Comparison of ENCODE assay signal across 8 cellular contexts in genomic region chr7:36784991-36785940, GRCh38.
DNase-seq lines count a peak whose midpoint lies in the region; ATAC-seq, FAIRE-seq and TF ChIP-seq lines count a peak whose summit lies in the region.

No MANE protein-coding gene starts in this region.

- no peak overlapping the region for H3K56ac ChIP-seq in H1 (replicated peaks; ENCODE audit: insufficient read length, low read depth, low read length)

- H2BK15ac ChIP-seq in H1 (ENCODE audit: low read length), result peak overlapping the region; percentile 31; the same call in 1 of the 2 replicates

- no peak overlapping the region for H2AK5ac ChIP-seq in H1 (ENCODE audit: low read depth, low read length)

- H3K9ac ChIP-seq in H1 (replicated peaks in 1 of 4; ENCODE audit: extremely low read depth in 1 of 4, low read depth in 3 of 4, low read length in 3 of 4) (no peak overlapping the region), endodermal cell (ENCODE audit: extremely low read depth, low read length, poor library complexity, severe bottlenecking) (no peak overlapping the region)

- H3K23me2 ChIP-seq in H1 (ENCODE audit: low read depth, low read length), result no peaks in the 10 kb centered on the region

- peak; percentile 4 for DNase-seq in activated CD4-positive, CD25-positive, alpha-beta regulatory T cell treated with anti-CD3 and anti-CD28 coated beads, Interleukin-2, amount 50 U/mL, for 16 hours (ENCODE audit: low read depth, low spot score)
- no peak for DNase-seq in activated CD4-positive, CD25-positive, alpha-beta regulatory T cell treated with anti-CD3 and anti-CD28 coated beads, Interleukin-2, amount 50 U/mL, for 72 hours
- DNase-seq in activated CD4-positive, alpha-beta T cell treated with anti-CD3 and anti-CD28 coated beads for 48 hours, result peak; percentile 60
- no peak for DNase-seq in H1 (ENCODE audit: low read depth in 1 of 2, low spot score in 2 of 2)
- DNase-seq in stimulated activated CD4-positive, alpha-beta T cell treated with anti-CD3 and anti-CD28 coated beads, Interleukin-15, amount 100 ng/mL, for 24 hours, result peak; percentile 64
- no peak for DNase-seq in endodermal cell
- no peak for DNase-seq in DMS79 treated with DMSO at 0.1 percent for 48 hours (lab: John Stamatoyannopoulos, UW)

- no peak overlapping the region for H3K4ac ChIP-seq in H1 (replicated peaks; ENCODE audit: insufficient read length, low read depth, low read length)

- H4K5ac ChIP-seq in H1 (ENCODE audit: insufficient read length, low read depth, low read length), result no peak overlapping the region

- no peak overlapping the region for H3K27ac Mint-ChIP-seq in endodermal cell

- TF ChIP-seq CTCF in H1 (IDR thresholded peaks at IDR 0.05; ENCODE audit: control extremely low read depth in 1 of 3, insufficient read depth in 1 of 3, low read depth in 1 of 3, low read length in 3 of 3) (no peak), endodermal cell (conservative IDR thresholded peaks at IDR 0.05) (no peak)

- H3K9me3 Mint-ChIP-seq in endodermal cell, result no peaks in the 10 kb centered on the region

- no peaks in the 10 kb centered on the region for H3K27me3 Mint-ChIP-seq in endodermal cell (ENCODE audit: insufficient read depth)

- POLR2A ChIA-PET in H1 (lab: Charles Lee; ENCODE audit: partially characterized antibody), result interaction anchor here (0.6 to 1.0 kb wide), 2 partner anchors 46 to 234 kb away, joined by 3 read pairs; no protein-coding TSS in a partner anchor

- no peak overlapping the region for H4K91ac ChIP-seq in H1 (replicated peaks; ENCODE audit: insufficient read length, low read length)

- no peak overlapping the region for H3K14ac ChIP-seq in H1 (ENCODE audit: insufficient read length)

- no peak for TF ChIP-seq POLR2A in H1 (IDR thresholded peaks at IDR 0.05; ENCODE audit: control extremely low read depth in 1 of 2, low read depth in 2 of 2, low read length in 2 of 2)

- 87% methylated on average over 13 of the region's 13 CpGs; no CpG with 5 or more reads in 1 of the 2 experiments for WGBS in H1 (ENCODE audit: extremely low coverage in 1 of 2, insufficient coverage in 1 of 2, insufficient read length in 1 of 2, insufficient replicate concordance in 2 of 2, low coverage in 1 of 2, low lambda C conversion rate in 2 of 2, missing lambda C conversion rate in 1 of 2), 2 experiments
- 90% methylated on average over 10 to 13 of the region's 13 CpGs for WGBS in endodermal cell (ENCODE audit: insufficient coverage in 1 of 2, insufficient read length in 1 of 2), 2 experiments

- H3K4me2 ChIP-seq in H1 (ENCODE audit: insufficient read depth in 1 of 2, low read depth in 2 of 2, low read length in 2 of 2), result no peak overlapping the region

- H4K8ac ChIP-seq in H1 (ENCODE audit: extremely low read depth, insufficient read depth, low read length), result no peak overlapping the region; the same call in 1 of the 2 replicates

- CTCF ChIA-PET in H1 (lab: Charles Lee; ENCODE audit: partially characterized antibody), result interaction anchor here (0.9 to 1.4 kb wide), 4 partner anchors 10 to 314 kb away, joined by 3 to 7 read pairs (median 4); no protein-coding TSS in a partner anchor

- H3K9me3 ChIP-seq in H1 (ENCODE audit: insufficient read depth in 2 of 2, low read depth in 1 of 2, low read length in 1 of 2) (no peaks in the 10 kb centered on the region), endodermal cell (ENCODE audit: control insufficient read depth, low read length) (no peaks in the 10 kb centered on the region)

- H2BK120ac ChIP-seq in H1 (replicated peaks; ENCODE audit: low read depth, low read length), result no peak overlapping the region

- H3K4me1 ChIP-seq in H1 (replicated peaks in 1 of 4; ENCODE audit: control insufficient read depth in 3 of 4, insufficient read depth in 4 of 4, low read length in 3 of 4), result no peaks in the 10 kb centered on the region
- peaks cover 10% of the 10 kb centered on the region for H3K4me1 ChIP-seq in endodermal cell (ENCODE audit: control insufficient read depth, insufficient read depth, low read length)

- no peak overlapping the region; the same call in 1 of the 2 replicates for H2AFZ ChIP-seq in H1 (ENCODE audit: low read length)

- peaks cover 0 to 2% of the 10 kb centered on the region in 2 experiments for H4K20me1 ChIP-seq in H1 (replicated peaks in 1 of 2; ENCODE audit: control insufficient read depth in 1 of 2, insufficient read depth in 2 of 2, low read length in 2 of 2)

- ATAC-seq in HG03432 (IDR thresholded peaks at IDR 0.05; ENCODE audit: unreplicated experiment), result peak; percentile 99

- H3K27me3 ChIP-seq in H1 (replicated peaks in 1 of 4; ENCODE audit: control insufficient read depth in 3 of 4, extremely low read depth in 1 of 4, insufficient read depth in 3 of 4, low read length in 3 of 4) (no peaks in the 10 kb centered on the region), endodermal cell (ENCODE audit: control insufficient read depth, insufficient read depth, low read length, poor library complexity, severe bottlenecking) (no peaks in the 10 kb centered on the region)

- H3K23ac ChIP-seq in H1 (ENCODE audit: insufficient read length), result no peak overlapping the region

- H2BK12ac ChIP-seq in H1 (ENCODE audit: low read depth, low read length), result no peak overlapping the region

- FAIRE-seq in H1 (lab: Jason Lieb, UNC), result no peak

- TF ChIP-seq RAD21 in H1 (IDR thresholded peaks at IDR 0.05 in 1 of 2, conservative IDR thresholded peaks at IDR 0.05 in 1 of 2; ENCODE audit: low read depth in 2 of 2, low read length in 2 of 2), result no peak

- H3K27ac ChIP-seq in H1 (ENCODE audit: low read depth, low read length) (no peak overlapping the region), endodermal cell (ENCODE audit: low read depth, low read length) (no peak overlapping the region)

- H2BK20ac ChIP-seq in H1 (ENCODE audit: low read length), result no peak overlapping the region

- H3K79me1 ChIP-seq in H1 (ENCODE audit: low read depth, low read length), result no peaks in the 10 kb centered on the region

- H3K36me3 Mint-ChIP-seq in endodermal cell (ENCODE audit: low read depth), result no peaks in the 10 kb centered on the region

- no peak overlapping the region for H2BK5ac ChIP-seq in H1 (ENCODE audit: low read depth, low read length)

- no peak overlapping the region for H3K4me3 Mint-ChIP-seq in endodermal cell

- H3K36me3 ChIP-seq in H1 (ENCODE audit: control insufficient read depth in 2 of 4, insufficient read depth in 4 of 4, low read length in 3 of 4) (no peaks in the 10 kb centered on the region), endodermal cell (ENCODE audit: control insufficient read depth, insufficient read depth, low read length) (no peaks in the 10 kb centered on the region)

- peaks cover 5% of the 10 kb centered on the region for H3K4me1 Mint-ChIP-seq in endodermal cell

- no peak overlapping the region for H3K4me3 ChIP-seq in H1 (ENCODE audit: extremely low read depth in 1 of 4, insufficient read depth in 2 of 4, low read depth in 3 of 4, low read length in 4 of 4)
- H3K4me3 ChIP-seq in endodermal cell (ENCODE audit: low read length), result no peak overlapping the region

- TF ChIP-seq EP300 in H1 (IDR thresholded peaks at IDR 0.05; ENCODE audit: borderline replicate concordance in 1 of 2, low read depth in 2 of 2, low read length in 2 of 2), result no peak

- no peaks in the 10 kb centered on the region for H3K79me2 ChIP-seq in H1 (ENCODE audit: control insufficient read depth in 1 of 2, insufficient read depth in 2 of 2, low read length in 2 of 2)

- H3K18ac ChIP-seq in H1 (ENCODE audit: extremely low read depth, low read length), result no peak overlapping the region

TF ChIP-seq in H1, 55 proteins besides CTCF, POLR2A, EP300 and RAD21:
- TF ChIP-seq EZH2 (IDR thresholded peaks at IDR 0.05; ENCODE audit: low read depth, low read length, severe bottlenecking), result no peak
- TF ChIP-seq KDM1A (IDR thresholded peaks at IDR 0.05; ENCODE audit: borderline replicate concordance, low read length), result no peak
- no peak for TF ChIP-seq HDAC6 (IDR thresholded peaks at IDR 0.05; ENCODE audit: low read depth, low read length)
- TF ChIP-seq SIX5 (IDR thresholded peaks at IDR 0.05; ENCODE audit: low read depth, low read length), result no peak
- TF ChIP-seq TEAD4 (IDR thresholded peaks at IDR 0.05; ENCODE audit: low read depth, low read length), result no peak
- no peak for TF ChIP-seq RFX5 (IDR thresholded peaks at IDR 0.05; ENCODE audit: borderline replicate concordance, low read depth, low read length)
- TF ChIP-seq EGR1 (IDR thresholded peaks at IDR 0.05; ENCODE audit: borderline replicate concordance, low read depth, low read length), result no peak
- no peak for TF ChIP-seq CTBP2 (IDR thresholded peaks at IDR 0.05; ENCODE audit: borderline replicate concordance, insufficient read depth, insufficient read length, low read length)
- TF ChIP-seq MAX (IDR thresholded peaks at IDR 0.05), result no peak
- TF ChIP-seq TBP (IDR thresholded peaks at IDR 0.05; ENCODE audit: low read depth, low read length), result no peak
- no peak for TF ChIP-seq RXRA (IDR thresholded peaks at IDR 0.05; ENCODE audit: insufficient read depth, low read depth, low read length)
- no peak for TF ChIP-seq RNF2 (IDR thresholded peaks at IDR 0.05; ENCODE audit: borderline replicate concordance, low read depth, low read length, missing control alignments, poor library complexity, severe bottlenecking)
- TF ChIP-seq TCF12 (IDR thresholded peaks at IDR 0.05; ENCODE audit: low read depth, low read length), result no peak
- TF ChIP-seq BRCA1 (IDR thresholded peaks at IDR 0.05; ENCODE audit: low read depth, low read length), result no peak
- TF ChIP-seq MAFK (IDR thresholded peaks at IDR 0.05; ENCODE audit: low read depth, low read length), result no peak
- no peak for TF ChIP-seq SP2 (IDR thresholded peaks at IDR 0.05; ENCODE audit: low read length)
- TF ChIP-seq USF2 (IDR thresholded peaks at IDR 0.05; ENCODE audit: low read length), result no peak

Comparison
In these comparisons a context has a peak if more than half of its experiments do, and no peak if none do; other contexts are left out.
1. DNase-seq: peak in activated CD4-positive, CD25-positive, alpha-beta regulatory T cell treated with anti-CD3 and anti-CD28 coated beads, Interleukin-2, amount 50 U/mL, for 16 hours (single experiment), activated CD4-positive, alpha-beta T cell treated with anti-CD3 and anti-CD28 coated beads for 48 hours (single experiment) and stimulated activated CD4-positive, alpha-beta T cell treated with anti-CD3 and anti-CD28 coated beads, Interleukin-15, amount 100 ng/mL, for 24 hours (single experiment); none in activated CD4-positive, CD25-positive, alpha-beta regulatory T cell treated with anti-CD3 and anti-CD28 coated beads, Interleukin-2, amount 50 U/mL, for 72 hours (single experiment), H1 (0 of 2), endodermal cell (single experiment) and DMS79 treated with DMSO at 0.1 percent for 48 hours (single experiment).